ENCODE assay signal across 29 cellular contexts in genomic region chr2:403682-404081, GRCh38.
"Had no signal": no experiment of that assay in that cellular context is flagged by ENCODE, and none has a peak within 500 bp of the region (broad histone marks: within the 10 kb centered on the region; RNA-seq: fewer than 3 reads in every experiment).

No MANE protein-coding gene starts in this region.

- H3K4me1 Mint-ChIP-seq: activated B cell treated with CpG ODN at 0.5 μM for 24 hours; activated CD4-positive, alpha-beta memory T cell treated with anti-CD3 and anti-CD28 coated beads, Interleukin-2, amount 10 ng/mL, durations not matched to agents 7 days and 5 days; activated naive CD4-positive, alpha-beta T cell treated with anti-CD3 and anti-CD28 coated beads, Interleukin-2, amount 10 ng/mL, durations not matched to agents 7 days and 5 days; activated naive CD8-positive, alpha-beta T cell treated with anti-CD3 and anti-CD28 coated beads, Interleukin-2, amount 10 ng/mL, durations not matched to agents 7 days and 5 days; T-helper 17 cell had no signal

- H3K36me3 Mint-ChIP-seq: activated naive CD4-positive, alpha-beta T cell treated with anti-CD3 and anti-CD28 coated beads, Interleukin-2, amount 10 ng/mL, durations not matched to agents 7 days and 5 days; activated naive CD8-positive, alpha-beta T cell treated with anti-CD3 and anti-CD28 coated beads, Interleukin-2, amount 10 ng/mL, durations not matched to agents 7 days and 5 days; brain had no signal

- H3K4me3 ChIP-seq: ascending aorta, breast epithelium, cardiac muscle cell, colonic mucosa, gastrocnemius medialis, heart left ventricle had no signal

- H3K27me3 Mint-ChIP-seq: activated B cell treated with CpG ODN at 0.5 μM for 24 hours; activated CD4-positive, alpha-beta memory T cell treated with anti-CD3 and anti-CD28 coated beads, Interleukin-2, amount 10 ng/mL, durations not matched to agents 7 days and 5 days; activated T-cell treated with anti-CD3 and anti-CD28 coated beads, Interleukin-2, amount 50 U/mL, for 24 hours; T-helper 17 cell had no signal

- DNase-seq: activated B cell treated with CpG ODN at 0.5 μM for 24 hours; activated CD4-positive, alpha-beta memory T cell treated with anti-CD3 and anti-CD28 coated beads, Interleukin-2, amount 10 ng/mL, durations not matched to agents 7 days and 5 days; activated CD4-positive, alpha-beta T cell treated with anti-CD3 and anti-CD28 coated beads for 48 hours; activated CD4-positive, alpha-beta T cell treated with anti-CD3 and anti-CD28 coated beads, Interleukin-2, amount 50 U/mL, for 4 hours; activated CD8-positive, alpha-beta memory T cell treated with anti-CD3 and anti-CD28 coated beads, Interleukin-2, amount 50 U/mL, for 48 hours; activated gamma-delta T cell; activated naive CD4-positive, alpha-beta T cell; activated naive CD4-positive, alpha-beta T cell treated with anti-CD3 and anti-CD28 coated beads, Interleukin-2, amount 10 ng/mL, durations not matched to agents 7 days and 5 days; activated naive CD8-positive, alpha-beta T cell treated with anti-CD3 and anti-CD28 coated beads, Interleukin-2, amount 10 ng/mL, durations not matched to agents 7 days and 5 days; activated T-cell treated with anti-CD3 and anti-CD28 coated beads for 4 hours; activated T-cell treated with anti-CD3 and anti-CD28 coated beads, Interleukin-2, amount 50 U/mL, for 24 hours; activated T-cell treated with anti-CD3 and anti-CD28 coated beads, Interleukin-2, amount 50 U/mL, for 72 hours; central memory CD4-positive, alpha-beta T cell; cerebellar nuclear complex; colonic mucosa; effector CD8-positive, alpha-beta T cell; foreskin keratinocyte; gastrocnemius medialis; glutamatergic neuron; heart left ventricle; T-helper 17 cell; T1000; WERI-Rb-1 had no signal

- H3K4me3 Mint-ChIP-seq: activated B cell treated with CpG ODN at 0.5 μM for 24 hours; activated CD4-positive, alpha-beta memory T cell treated with anti-CD3 and anti-CD28 coated beads, Interleukin-2, amount 10 ng/mL, durations not matched to agents 7 days and 5 days; activated naive CD4-positive, alpha-beta T cell treated with anti-CD3 and anti-CD28 coated beads, Interleukin-2, amount 10 ng/mL, durations not matched to agents 7 days and 5 days; activated naive CD8-positive, alpha-beta T cell treated with anti-CD3 and anti-CD28 coated beads, Interleukin-2, amount 10 ng/mL, durations not matched to agents 7 days and 5 days; activated T-cell treated with anti-CD3 and anti-CD28 coated beads, Interleukin-2, amount 50 U/mL, for 24 hours; activated T-cell treated with anti-CD3 and anti-CD28 coated beads, Interleukin-2, amount 50 U/mL, for 72 hours; brain; T-helper 17 cell; T-helper 2 cell treated with Interferon-gamma antibody and Interleukin-4, amounts not matched to agents 5 μg/mL and 100 μg/mL, for 36 hours had no signal

- H3K27ac ChIP-seq: ascending aorta, breast epithelium, cardiac muscle cell, colonic mucosa, foreskin keratinocyte, gastrocnemius medialis, heart left ventricle, WERI-Rb-1 had no signal

- H3K27ac Mint-ChIP-seq: activated B cell treated with CpG ODN at 0.5 μM for 24 hours; activated CD4-positive, alpha-beta memory T cell treated with anti-CD3 and anti-CD28 coated beads, Interleukin-2, amount 10 ng/mL, durations not matched to agents 7 days and 5 days; activated naive CD4-positive, alpha-beta T cell treated with anti-CD3 and anti-CD28 coated beads, Interleukin-2, amount 10 ng/mL, durations not matched to agents 7 days and 5 days; activated naive CD4-positive, alpha-beta T cell treated with anti-CD3 and anti-CD28 coated beads, Interleukin-2, amount 50 U/mL, for 72 hours; activated naive CD8-positive, alpha-beta T cell treated with anti-CD3 and anti-CD28 coated beads, Interleukin-2, amount 10 ng/mL, durations not matched to agents 7 days and 5 days; activated T-cell treated with anti-CD3 and anti-CD28 coated beads, Interleukin-2, amount 50 U/mL, for 24 hours; activated T-cell treated with anti-CD3 and anti-CD28 coated beads, Interleukin-2, amount 50 U/mL, for 72 hours; brain; T-helper 2 cell treated with Interferon-gamma antibody and Interleukin-4, amounts not matched to agents 5 μg/mL and 100 μg/mL, for 36 hours had no signal

- H3K4me1 ChIP-seq: ascending aorta, breast epithelium, colonic mucosa, foreskin keratinocyte, gastrocnemius medialis, heart left ventricle had no signal

- H3K9me3 ChIP-seq: ascending aorta, colonic mucosa, gastrocnemius medialis had no signal

- H3K27me3 ChIP-seq: ascending aorta, breast epithelium, cardiac muscle cell, colonic mucosa, foreskin keratinocyte, gastrocnemius medialis, heart left ventricle had no signal

- H3K36me3 ChIP-seq: ascending aorta, breast epithelium, cardiac muscle cell, colonic mucosa, gastrocnemius medialis, heart left ventricle, WERI-Rb-1 had no signal
